8 cellular contexts compared by ENCODE assay signal in the genomic region with DNA sequence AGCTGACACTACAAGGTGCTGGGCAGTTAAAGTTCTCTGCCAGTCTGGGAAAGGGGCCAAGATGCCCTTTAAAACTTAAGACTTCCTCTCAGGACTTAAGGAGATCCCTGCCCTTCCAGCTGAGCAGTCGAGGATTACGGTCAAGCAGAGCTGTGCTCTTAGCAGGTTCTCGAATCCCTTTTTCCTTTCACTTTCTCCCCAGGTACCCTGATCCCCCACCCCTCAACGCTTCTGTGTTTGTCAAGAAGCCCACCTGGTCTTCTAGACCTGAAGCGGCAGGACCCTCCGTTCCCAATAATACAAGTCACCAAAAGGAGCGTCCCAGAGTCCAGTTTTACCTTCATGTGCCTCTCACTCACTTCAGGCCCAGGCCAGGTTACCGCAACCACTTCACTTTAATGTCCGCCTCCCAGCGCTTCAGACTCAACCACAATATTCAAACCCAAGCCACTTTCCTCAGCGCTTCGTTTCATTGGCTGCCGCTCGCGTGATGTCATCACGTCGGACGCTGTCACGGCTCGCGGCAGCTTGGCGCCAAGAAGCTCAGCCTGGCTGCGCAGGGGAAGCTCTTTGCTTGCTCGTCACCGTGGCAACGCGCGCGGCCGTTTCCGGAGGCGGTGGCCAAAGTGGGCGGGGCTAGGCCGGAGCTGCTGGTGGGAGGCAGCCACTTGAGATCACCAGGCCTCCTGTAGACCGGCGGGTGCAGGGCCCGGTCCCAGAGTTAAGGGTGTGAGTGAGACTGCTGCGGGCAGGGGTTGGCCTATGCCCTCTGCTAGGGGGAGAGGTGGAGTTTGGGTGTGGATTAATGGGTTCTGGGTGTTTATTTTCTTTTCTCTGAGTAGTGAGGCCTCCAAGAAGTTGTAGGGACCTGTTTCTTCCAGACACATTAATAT. TPM values are rescaled to one million over a fixed set of nuclear protein-coding genes. Genes with fewer than 3 reads are reported as not detected.
A peak's percentile ranks its signal among the peaks of the same experiment; 100 is the strongest.
DNase-seq lines count a peak whose midpoint lies in the region; ATAC-seq, FAIRE-seq and TF ChIP-seq lines count a peak whose summit lies in the region.

A gene (minus strand): TSS at position 431 of the 893 bp plus-strand sequence. CDS start 10,209 bp downstream, outside the sequence.
A gene with protein sequence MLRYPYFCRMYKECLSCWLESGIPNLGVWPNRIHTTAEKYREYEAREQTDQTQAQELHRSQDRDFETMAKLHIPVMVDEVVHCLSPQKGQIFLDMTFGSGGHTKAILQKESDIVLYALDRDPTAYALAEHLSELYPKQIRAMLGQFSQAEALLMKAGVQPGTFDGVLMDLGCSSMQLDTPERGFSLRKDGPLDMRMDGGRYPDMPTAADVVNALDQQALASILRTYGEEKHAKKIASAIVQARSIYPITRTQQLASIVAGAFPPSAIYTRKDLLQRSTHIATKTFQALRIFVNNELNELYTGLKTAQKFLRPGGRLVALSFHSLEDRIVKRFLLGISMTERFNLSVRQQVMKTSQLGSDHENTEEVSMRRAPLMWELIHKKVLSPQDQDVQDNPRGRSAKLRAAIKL (plus strand): TSS at position 663 of the 893 bp plus-strand sequence. CDS start 4,947 bp downstream, outside the sequence.

- peak; percentile 56 for TF ChIP-seq POLR2A in prostate gland (IDR thresholded peaks at IDR 0.05)

- peak; percentile 35 for FAIRE-seq in urothelium cell line (lab: Jason Lieb, UNC)

- no peaks in the 10 kb centered on the region for H3K9me3 Mint-ChIP-seq in T-helper 1 cell treated with Interleukin-12 subunit alpha and Interleukin-12 subunit beta and Interleukin-4 antibody, amounts not matched to agents 30 μg/mL and 1 μg/mL, for 36 hours

- DNase-seq in GM13977 (ENCODE audit: low spot score), result peak; percentile 82
- DNase-seq in NCI-H1694 (lab: John Stamatoyannopoulos, UW), result peak; percentile 79
- peak; percentile 77 to 100 (median 98) for DNase-seq in amygdala (lab: John Stamatoyannopoulos, UW)
- DNase-seq in left ventricle myocardium inferior, result peak; percentile 100
- DNase-seq in prostate gland (ENCODE audit: low spot score), result peak; percentile 99
- DNase-seq in urothelium cell line (ENCODE audit: low spot score), result peak; percentile 96

- peak; percentile 91 for ATAC-seq in HG02884 (IDR thresholded peaks at IDR 0.05; ENCODE audit: unreplicated experiment)

- peak within 1 kb of the TSS; percentile 76 for H3K27ac ChIP-seq in left ventricle myocardium inferior (replicated peaks)
- peak within 1 kb of the TSS; percentile 81 for H3K27ac ChIP-seq in prostate gland

- peak within 1 kb of the TSS; percentile 98 for H3K4me3 Mint-ChIP-seq in T-helper 1 cell treated with Interleukin-12 subunit alpha and Interleukin-12 subunit beta and Interleukin-4 antibody, amounts not matched to agents 30 μg/mL and 1 μg/mL, for 36 hours

- H3K9me3 ChIP-seq in left ventricle myocardium inferior (replicated peaks) (no peaks in the 10 kb centered on the region), prostate gland (no peaks in the 10 kb centered on the region)

- H3K36me3 ChIP-seq in left ventricle myocardium inferior (no peaks in the 10 kb centered on the region), prostate gland (no peaks in the 10 kb centered on the region)

- peaks cover 3% of the 10 kb centered on the region for H3K36me3 Mint-ChIP-seq in T-helper 1 cell treated with Interleukin-12 subunit alpha and Interleukin-12 subunit beta and Interleukin-4 antibody, amounts not matched to agents 30 μg/mL and 1 μg/mL, for 36 hours (ENCODE audit: low read depth)

- H3K4me3 ChIP-seq in left ventricle myocardium inferior (peak within 1 kb of the TSS; percentile 65), prostate gland (peak within 1 kb of the TSS; percentile 45 to 49)

- H3K4me1 Mint-ChIP-seq in T-helper 1 cell treated with Interleukin-12 subunit alpha and Interleukin-12 subunit beta and Interleukin-4 antibody, amounts not matched to agents 30 μg/mL and 1 μg/mL, for 36 hours (ENCODE audit: low read depth), result peaks cover 55% of the 10 kb centered on the region

- under 1% methylated on average over 38 of the region's 38 CpGs for WGBS in prostate gland

- no peaks in the 10 kb centered on the region for H3K27me3 Mint-ChIP-seq in T-helper 1 cell treated with Interleukin-12 subunit alpha and Interleukin-12 subunit beta and Interleukin-4 antibody, amounts not matched to agents 30 μg/mL and 1 μg/mL, for 36 hours (ENCODE audit: low read depth)

- in situ Hi-C loops in GM13977 (cut with MboI; ENCODE audit: low pct_unique_long_range_greater_than_20kb, low sequenced_read_pairs, unreplicated experiment), result no loop called here

- H3K4me1 ChIP-seq in left ventricle myocardium inferior, result peaks cover 51% of the 10 kb centered on the region
- H3K4me1 ChIP-seq in prostate gland (replicated peaks), result peaks cover 4% of the 10 kb centered on the region

- no peaks in the 10 kb centered on the region for H3K27me3 ChIP-seq in left ventricle myocardium inferior (ENCODE audit: low read depth)
- H3K27me3 ChIP-seq in prostate gland (replicated peaks; ENCODE audit: insufficient read depth), result no peaks in the 10 kb centered on the region

- H3K27ac Mint-ChIP-seq in T-helper 1 cell treated with Interleukin-12 subunit alpha and Interleukin-12 subunit beta and Interleukin-4 antibody, amounts not matched to agents 30 μg/mL and 1 μg/mL, for 36 hours, result peak within 1 kb of the TSS; percentile 99

- intact Hi-C loops in left ventricle myocardium inferior (cut with micrococcal nuclease) (no loop called here), prostate gland (cut with DNase I) (no loop called here)

- no peak for TF ChIP-seq CTCF in GM13977 (IDR thresholded peaks at IDR 0.05; ENCODE audit: extremely low read depth, insufficient read depth, missing control alignments)
- no peak for TF ChIP-seq CTCF in left ventricle myocardium inferior (IDR thresholded peaks at IDR 0.05; ENCODE audit: borderline replicate concordance)
- peak in 1 of 4 experiments; percentile 8 for TF ChIP-seq CTCF in prostate gland (IDR thresholded peaks at IDR 0.05)

RNA-seq across cellular contexts. Expression of the first gene that starts in this region (rescaled TPM):
- 0.25 TPM for total RNA-seq in left ventricle myocardium inferior
- 1 to 10 TPM in 1 of 2 donors, under 1 TPM in 1; 0.73 to 3.8 TPM for total RNA-seq in prostate gland

RNA-seq across cellular contexts. Expression of the second gene that starts in this region (rescaled TPM):
- total RNA-seq in left ventricle myocardium inferior, result 10.5 TPM
- 10 to 100 TPM in 1 of 2 donors, 1 to 10 TPM in 1; 8.8 to 16.8 TPM for total RNA-seq in prostate gland

Comparison
In these comparisons a context has a peak if more than half of its experiments do, and no peak if none do; other contexts are left out.
1. Peak in every context shown above with its lines: DNase-seq, ATAC-seq, H3K4me3 ChIP-seq and H3K27ac ChIP-seq.